Comparison of ENCODE assay signal across 21 cellular contexts in genomic region chr1:27149714-27150113, GRCh38. TPM values are rescaled to one million over a fixed set of nuclear protein-coding genes. Genes with fewer than 3 reads are reported as not detected.
DNase-seq lines count a peak whose midpoint lies in the region; ATAC-seq and TF ChIP-seq lines count a peak whose summit lies in the region.
"Had no signal": no experiment of that assay in that cellular context is flagged by ENCODE, and none has a peak within 500 bp of the region (broad histone marks: within the 10 kb centered on the region; RNA-seq: fewer than 3 reads in every experiment).

No MANE protein-coding gene starts in this region.

- H3K27ac Mint-ChIP-seq in activated T-cell treated with anti-CD3 and anti-CD28 coated beads, Interleukin-2, amount 50 U/mL, for 24 hours: peak overlapping the region; percentile 26
- peak overlapping the region in 6 of 9 donors; percentile 13 to 77 (median 68) for H3K27ac Mint-ChIP-seq in naive thymus-derived CD4-positive, alpha-beta T cell
- H3K27ac Mint-ChIP-seq in endothelial cell (ENCODE audit: unreplicated experiment): no peak overlapping the region

- H3K27ac ChIP-seq in angular gyrus (ENCODE audit: low read depth, low read length): peak overlapping the region; percentile 52
- H3K27ac ChIP-seq in naive thymus-derived CD4-positive, alpha-beta T cell (ENCODE audit: low read depth, low read length): no peak overlapping the region
- H3K27ac ChIP-seq in suprapubic skin: peak overlapping the region; percentile 41
- no peak overlapping the region for H3K27ac ChIP-seq in smooth muscle cell (ENCODE audit: low read depth)
- H3K27ac ChIP-seq: right lobe of liver had no signal

- TF ChIP-seq POLR2A in suprapubic skin (IDR thresholded peaks at IDR 0.05): no peak

- WGBS in suprapubic skin: 94% methylated on average over 4 of the region's 4 CpGs
- WGBS in smooth muscle cell (ENCODE audit: low lambda C conversion rate): 97% methylated on average over 4 of the region's 4 CpGs

- ATAC-seq in activated T-cell treated with anti-CD3 and anti-CD28 coated beads, Interleukin-2, amount 50 U/mL, for 4 hours: no peak
- no peak for ATAC-seq in naive thymus-derived CD4-positive, alpha-beta T cell
- ATAC-seq: gastroesophageal sphincter, Panc1 had no signal

- no peak for DNase-seq in activated T-cell treated with anti-CD3 and anti-CD28 coated beads, Interleukin-2, amount 50 U/mL, for 24 hours
- DNase-seq in activated T-cell treated with anti-CD3 and anti-CD28 coated beads, Interleukin-2, amount 50 U/mL, for 4 hours: no peak
- no peak for DNase-seq in naive thymus-derived CD4-positive, alpha-beta T cell
- no peak for DNase-seq in suprapubic skin (ENCODE audit: low spot score in 2 of 2)
- DNase-seq in endothelial cell (ENCODE audit: low spot score): no peak
- DNase-seq in smooth muscle cell (lab: John Stamatoyannopoulos, UW; ENCODE audit: unreplicated experiment): no peak
- DNase-seq in CD1c-positive myeloid dendritic cell (ENCODE audit: extremely low spot score): no peak
- DNase-seq: 8988T; activated CD4-positive, alpha-beta T cell treated with anti-CD3 and anti-CD28 coated beads for 1 hour; activated effector memory CD4-positive, alpha-beta T cell treated with Interleukin-2 at 50 U/mL for 16 hours; C1 segment of cervical spinal cord; DMS53; erythroblast; right lobe of liver; stimulated activated CD4-positive, alpha-beta T cell treated with anti-CD3 and anti-CD28 coated beads, Interleukin-2, amount 100 ng/mL, for 48 hours; T1000 had no signal

- H3K9ac ChIP-seq in smooth muscle cell (ENCODE audit: low read depth): no peak overlapping the region
- H3K9ac ChIP-seq: SK-N-SH had no signal

- no peak overlapping the region for H3K4me3 Mint-ChIP-seq in activated T-cell treated with anti-CD3 and anti-CD28 coated beads, Interleukin-2, amount 50 U/mL, for 24 hours
- H3K4me3 Mint-ChIP-seq in activated T-cell treated with anti-CD3 and anti-CD28 coated beads, Interleukin-2, amount 50 U/mL, for 4 hours: no peak overlapping the region
- peak overlapping the region in 4 of 10 donors; percentile 1 to 48 (median 31) for H3K4me3 Mint-ChIP-seq in naive thymus-derived CD4-positive, alpha-beta T cell
- H3K4me3 Mint-ChIP-seq in endothelial cell (ENCODE audit: unreplicated experiment): no peak overlapping the region

- no peak overlapping the region for H2AFZ ChIP-seq in smooth muscle cell (ENCODE audit: low read depth)

- TF ChIP-seq CTCF in suprapubic skin (IDR thresholded peaks at IDR 0.05): no peak
- TF ChIP-seq CTCF in endothelial cell (IDR thresholded peaks at IDR 0.05; ENCODE audit: unreplicated experiment): no peak
- TF ChIP-seq CTCF in smooth muscle cell (IDR thresholded peaks at IDR 0.05; ENCODE audit: borderline replicate concordance, insufficient read depth, poor library complexity, severe bottlenecking): no peak

- no peaks in the 10 kb centered on the region for H3K27me3 ChIP-seq in naive thymus-derived CD4-positive, alpha-beta T cell (ENCODE audit: control insufficient read depth in 2 of 2, insufficient read depth in 2 of 2, low read length in 2 of 2)
- H3K27me3 ChIP-seq in suprapubic skin (no peaks in the 10 kb centered on the region), smooth muscle cell (ENCODE audit: low read depth) (no peaks in the 10 kb centered on the region)
- H3K27me3 ChIP-seq: gastroesophageal sphincter, right lobe of liver had no signal

- H3K9me3 Mint-ChIP-seq in activated T-cell treated with anti-CD3 and anti-CD28 coated beads, Interleukin-2, amount 50 U/mL, for 24 hours: no peaks in the 10 kb centered on the region
- H3K9me3 Mint-ChIP-seq in activated T-cell treated with anti-CD3 and anti-CD28 coated beads, Interleukin-2, amount 50 U/mL, for 4 hours: no peaks in the 10 kb centered on the region
- H3K9me3 Mint-ChIP-seq in naive thymus-derived CD4-positive, alpha-beta T cell: peaks cover 0 to 3% (median 0%) of the 10 kb centered on the region in 11 donors
- no peaks in the 10 kb centered on the region for H3K9me3 Mint-ChIP-seq in endothelial cell (ENCODE audit: unreplicated experiment)

- H3K36me3 Mint-ChIP-seq in activated T-cell treated with anti-CD3 and anti-CD28 coated beads, Interleukin-2, amount 50 U/mL, for 24 hours (ENCODE audit: low read depth): peaks cover 31% of the 10 kb centered on the region
- H3K36me3 Mint-ChIP-seq in activated T-cell treated with anti-CD3 and anti-CD28 coated beads, Interleukin-2, amount 50 U/mL, for 4 hours (ENCODE audit: insufficient read depth): peaks cover 2% of the 10 kb centered on the region
- peaks cover 0 to 7% (median 6%) of the 10 kb centered on the region in 5 donors for H3K36me3 Mint-ChIP-seq in naive thymus-derived CD4-positive, alpha-beta T cell
- H3K36me3 Mint-ChIP-seq in endothelial cell (ENCODE audit: low read depth, unreplicated experiment): peaks cover 27% of the 10 kb centered on the region

- no peak overlapping the region for H3K4me3 ChIP-seq in naive thymus-derived CD4-positive, alpha-beta T cell (ENCODE audit: low read length)
- H3K4me3 ChIP-seq in suprapubic skin (no peak overlapping the region), smooth muscle cell (no peak overlapping the region)
- H3K4me3 ChIP-seq: gastroesophageal sphincter, right lobe of liver, thoracic aorta had no signal

- peaks cover 25 to 33% of the 10 kb centered on the region in 2 donors for H3K4me1 ChIP-seq in naive thymus-derived CD4-positive, alpha-beta T cell (ENCODE audit: control insufficient read depth in 2 of 2, insufficient read depth in 2 of 2, low read length in 2 of 2)
- peaks cover 80% of the 10 kb centered on the region for H3K4me1 ChIP-seq in suprapubic skin
- H3K4me1 ChIP-seq in smooth muscle cell (ENCODE audit: low read depth): peaks cover 21% of the 10 kb centered on the region

- H3K27me3 Mint-ChIP-seq in activated T-cell treated with anti-CD3 and anti-CD28 coated beads, Interleukin-2, amount 50 U/mL, for 24 hours: no peaks in the 10 kb centered on the region
- H3K27me3 Mint-ChIP-seq in activated T-cell treated with anti-CD3 and anti-CD28 coated beads, Interleukin-2, amount 50 U/mL, for 4 hours (ENCODE audit: low read depth): no peaks in the 10 kb centered on the region
- no peaks in the 10 kb centered on the region for H3K27me3 Mint-ChIP-seq in naive thymus-derived CD4-positive, alpha-beta T cell
- peaks cover 5% of the 10 kb centered on the region for H3K27me3 Mint-ChIP-seq in endothelial cell (ENCODE audit: unreplicated experiment)

- H3K36me3 ChIP-seq in naive thymus-derived CD4-positive, alpha-beta T cell (ENCODE audit: control insufficient read depth in 2 of 3, insufficient read depth in 3 of 3, low read length in 3 of 3): peaks cover 0 to 4% (median 0%) of the 10 kb centered on the region in 3 experiments
- H3K36me3 ChIP-seq in suprapubic skin (no peaks in the 10 kb centered on the region), smooth muscle cell (ENCODE audit: low read depth) (no peaks in the 10 kb centered on the region)
- H3K36me3 ChIP-seq: gastroesophageal sphincter, right lobe of liver, thoracic aorta had no signal

- POLR2A ChIA-PET in naive thymus-derived CD4-positive, alpha-beta T cell (lab: Charles Lee): interaction anchor here (0.5 to 9.2 kb wide), 3 partner anchors 10 to 37 kb away, joined by 3 to 202 read pairs (median 3); no protein-coding TSS in a partner anchor

- peaks cover 80% of the 10 kb centered on the region for H3K79me2 ChIP-seq in smooth muscle cell (ENCODE audit: low read depth)

- peaks cover 8% of the 10 kb centered on the region for H3F3A ChIP-seq in smooth muscle cell (ENCODE audit: low read depth)

- no peaks in the 10 kb centered on the region for H3K9me3 ChIP-seq in naive thymus-derived CD4-positive, alpha-beta T cell (ENCODE audit: control insufficient read depth in 2 of 3, low read length in 3 of 3)
- no peaks in the 10 kb centered on the region for H3K9me3 ChIP-seq in suprapubic skin
- no peaks in the 10 kb centered on the region for H3K9me3 ChIP-seq in smooth muscle cell (replicated peaks; ENCODE audit: low read depth)
- H3K9me3 ChIP-seq: gastroesophageal sphincter, right lobe of liver, SK-N-SH, thoracic aorta had no signal

- CTCF ChIA-PET in naive thymus-derived CD4-positive, alpha-beta T cell (lab: Charles Lee): interaction anchor here (0.9 to 1.2 kb wide), 2 partner anchors 13 to 38 kb away, joined by 3 to 5 read pairs; no protein-coding TSS in a partner anchor

- intact Hi-C loops in naive thymus-derived CD4-positive, alpha-beta T cell (cut with micrococcal nuclease): no loop called here

- H4K20me1 ChIP-seq in smooth muscle cell (ENCODE audit: low read depth): peaks cover 88% of the 10 kb centered on the region

- TF ChIP-seq EP300 in suprapubic skin (IDR thresholded peaks at IDR 0.05): no peak

- peaks cover 73% of the 10 kb centered on the region for H3K4me1 Mint-ChIP-seq in activated T-cell treated with anti-CD3 and anti-CD28 coated beads, Interleukin-2, amount 50 U/mL, for 24 hours (ENCODE audit: low read depth)
- peaks cover 59% of the 10 kb centered on the region for H3K4me1 Mint-ChIP-seq in activated T-cell treated with anti-CD3 and anti-CD28 coated beads, Interleukin-2, amount 50 U/mL, for 4 hours (ENCODE audit: low read depth)
- H3K4me1 Mint-ChIP-seq in naive thymus-derived CD4-positive, alpha-beta T cell: peaks cover 55 to 80% (median 66%) of the 10 kb centered on the region in 7 donors
- H3K4me1 Mint-ChIP-seq in endothelial cell (ENCODE audit: unreplicated experiment): peaks cover 56% of the 10 kb centered on the region

- no peak overlapping the region for H3K4me2 ChIP-seq in smooth muscle cell
- H3K4me2 ChIP-seq: SK-N-SH had no signal

RNA-seq across cellular contexts. Expression of gene SLC9A1, which starts 5.2 kb away (rescaled TPM):
- total RNA-seq in activated T-cell treated with anti-CD3 and anti-CD28 coated beads, Interleukin-2, amount 50 U/mL, for 4 hours: 10 to 100 TPM; 19.8 to 21.0 (median 19.8) TPM
- total RNA-seq in naive thymus-derived CD4-positive, alpha-beta T cell: 10 to 100 TPM; 13.2 to 25.7 (median 21.1) TPM
- 10 to 100 TPM in 1 of 2 donors, 1 to 10 TPM in 1; 7.1 to 18.2 TPM for polyA plus RNA-seq in naive thymus-derived CD4-positive, alpha-beta T cell
- total RNA-seq in suprapubic skin (10 to 100 TPM; 18.1 to 28.1 (median 25.2) TPM), endothelial cell (ENCODE audit: unreplicated experiment) (96.2 TPM), smooth muscle cell (16.5 and 20.7 TPM in 2 replicates)
- 37.4 and 59.5 TPM in 2 replicates for polyA plus RNA-seq in smooth muscle cell

Comparison
In these comparisons a context has a peak if more than half of its experiments do, and no peak if none do; other contexts are left out.
1. H3K27ac ChIP-seq: peak in angular gyrus (single experiment) and suprapubic skin (single experiment); none in naive thymus-derived CD4-positive, alpha-beta T cell (single experiment) and smooth muscle cell (single experiment).